Comparison of ENCODE assay signal across 1 cellular context in the genomic region with DNA sequence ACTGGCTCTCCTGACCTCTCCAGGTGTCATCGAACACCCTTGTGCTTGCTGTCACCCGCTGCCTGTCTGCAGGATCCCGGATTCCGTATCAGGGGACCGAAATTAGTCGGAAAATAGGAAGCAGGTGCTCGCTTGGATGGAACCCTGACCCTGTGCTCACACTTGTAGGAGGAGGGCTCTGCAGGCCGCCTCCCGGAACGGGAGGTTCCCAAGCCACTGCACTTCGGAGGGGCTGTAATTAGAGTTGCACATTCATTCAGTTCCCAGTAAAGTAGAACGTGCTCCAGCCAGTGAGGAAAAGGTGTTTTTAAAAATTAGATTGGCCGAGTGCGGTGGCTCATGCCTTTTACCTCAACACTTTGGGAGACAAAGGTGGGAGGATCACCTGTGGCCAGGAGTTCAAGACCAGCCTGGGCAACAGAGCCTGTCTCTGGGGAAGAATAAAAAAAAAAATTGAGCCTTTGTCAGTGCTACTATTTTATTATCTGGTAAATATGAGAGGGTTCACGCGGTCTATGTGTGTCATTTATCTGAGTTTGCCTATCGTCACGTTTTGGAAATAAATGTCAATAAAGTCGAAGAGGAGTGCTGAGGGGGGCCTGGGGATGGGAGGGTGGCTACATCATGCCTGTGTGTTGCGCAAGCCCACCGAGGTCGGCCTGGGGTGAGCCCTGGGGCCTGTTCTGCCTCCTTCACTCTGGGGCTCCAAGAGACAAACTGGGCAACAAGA.
TF ChIP-seq lines count a peak whose summit lies in the region.

No MANE protein-coding gene starts in this region.

TF ChIP-seq in K562, 482 proteins besides CTCF, POLR2A, EP300 and RAD21 (continued from another document and continues in another):
- TF ChIP-seq, protein P1, sequence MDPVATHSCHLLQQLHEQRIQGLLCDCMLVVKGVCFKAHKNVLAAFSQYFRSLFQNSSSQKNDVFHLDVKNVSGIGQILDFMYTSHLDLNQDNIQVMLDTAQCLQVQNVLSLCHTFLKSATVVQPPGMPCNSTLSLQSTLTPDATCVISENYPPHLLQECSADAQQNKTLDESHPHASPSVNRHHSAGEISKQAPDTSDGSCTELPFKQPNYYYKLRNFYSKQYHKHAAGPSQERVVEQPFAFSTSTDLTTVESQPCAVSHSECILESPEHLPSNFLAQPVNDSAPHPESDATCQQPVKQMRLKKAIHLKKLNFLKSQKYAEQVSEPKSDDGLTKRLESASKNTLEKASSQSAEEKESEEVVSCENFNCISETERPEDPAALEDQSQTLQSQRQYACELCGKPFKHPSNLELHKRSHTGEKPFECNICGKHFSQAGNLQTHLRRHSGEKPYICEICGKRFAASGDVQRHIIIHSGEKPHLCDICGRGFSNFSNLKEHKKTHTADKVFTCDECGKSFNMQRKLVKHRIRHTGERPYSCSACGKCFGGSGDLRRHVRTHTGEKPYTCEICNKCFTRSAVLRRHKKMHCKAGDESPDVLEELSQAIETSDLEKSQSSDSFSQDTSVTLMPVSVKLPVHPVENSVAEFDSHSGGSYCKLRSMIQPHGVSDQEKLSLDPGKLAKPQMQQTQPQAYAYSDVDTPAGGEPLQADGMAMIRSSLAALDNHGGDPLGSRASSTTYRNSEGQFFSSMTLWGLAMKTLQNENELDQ (CRISPR knock-in tag; IDR thresholded peaks at IDR 0.05; ENCODE audit: borderline replicate concordance), result no peak
- no peak for TF ChIP-seq ZBTB17 (CRISPR knock-in tag; IDR thresholded peaks at IDR 0.05)
- no peak for TF ChIP-seq ZNF717 (CRISPR knock-in tag; IDR thresholded peaks at IDR 0.05)
- TF ChIP-seq FOXM1 (IDR thresholded peaks at IDR 0.05; ENCODE audit: low read depth), result peak; percentile 45; the same call in 1 of the 2 replicates
- no peak for TF ChIP-seq FOXM1 (CRISPR knock-in tag; IDR thresholded peaks at IDR 0.05; ENCODE audit: low read depth)
- TF ChIP-seq, protein P2, sequence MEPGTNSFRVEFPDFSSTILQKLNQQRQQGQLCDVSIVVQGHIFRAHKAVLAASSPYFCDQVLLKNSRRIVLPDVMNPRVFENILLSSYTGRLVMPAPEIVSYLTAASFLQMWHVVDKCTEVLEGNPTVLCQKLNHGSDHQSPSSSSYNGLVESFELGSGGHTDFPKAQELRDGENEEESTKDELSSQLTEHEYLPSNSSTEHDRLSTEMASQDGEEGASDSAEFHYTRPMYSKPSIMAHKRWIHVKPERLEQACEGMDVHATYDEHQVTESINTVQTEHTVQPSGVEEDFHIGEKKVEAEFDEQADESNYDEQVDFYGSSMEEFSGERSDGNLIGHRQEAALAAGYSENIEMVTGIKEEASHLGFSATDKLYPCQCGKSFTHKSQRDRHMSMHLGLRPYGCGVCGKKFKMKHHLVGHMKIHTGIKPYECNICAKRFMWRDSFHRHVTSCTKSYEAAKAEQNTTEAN (CRISPR knock-in tag; IDR thresholded peaks at IDR 0.05), result peak; percentile 85
- no peak for TF ChIP-seq ZNF57 (CRISPR knock-in tag; IDR thresholded peaks at IDR 0.05)
- no peak for TF ChIP-seq GABPB2 (CRISPR knock-in tag; conservative IDR thresholded peaks at IDR 0.05)
- TF ChIP-seq ZNF77 (CRISPR knock-in tag; IDR thresholded peaks at IDR 0.05), result no peak
- TF ChIP-seq ZNF668 (CRISPR knock-in tag; IDR thresholded peaks at IDR 0.05), result no peak
- TF ChIP-seq, protein P3, sequence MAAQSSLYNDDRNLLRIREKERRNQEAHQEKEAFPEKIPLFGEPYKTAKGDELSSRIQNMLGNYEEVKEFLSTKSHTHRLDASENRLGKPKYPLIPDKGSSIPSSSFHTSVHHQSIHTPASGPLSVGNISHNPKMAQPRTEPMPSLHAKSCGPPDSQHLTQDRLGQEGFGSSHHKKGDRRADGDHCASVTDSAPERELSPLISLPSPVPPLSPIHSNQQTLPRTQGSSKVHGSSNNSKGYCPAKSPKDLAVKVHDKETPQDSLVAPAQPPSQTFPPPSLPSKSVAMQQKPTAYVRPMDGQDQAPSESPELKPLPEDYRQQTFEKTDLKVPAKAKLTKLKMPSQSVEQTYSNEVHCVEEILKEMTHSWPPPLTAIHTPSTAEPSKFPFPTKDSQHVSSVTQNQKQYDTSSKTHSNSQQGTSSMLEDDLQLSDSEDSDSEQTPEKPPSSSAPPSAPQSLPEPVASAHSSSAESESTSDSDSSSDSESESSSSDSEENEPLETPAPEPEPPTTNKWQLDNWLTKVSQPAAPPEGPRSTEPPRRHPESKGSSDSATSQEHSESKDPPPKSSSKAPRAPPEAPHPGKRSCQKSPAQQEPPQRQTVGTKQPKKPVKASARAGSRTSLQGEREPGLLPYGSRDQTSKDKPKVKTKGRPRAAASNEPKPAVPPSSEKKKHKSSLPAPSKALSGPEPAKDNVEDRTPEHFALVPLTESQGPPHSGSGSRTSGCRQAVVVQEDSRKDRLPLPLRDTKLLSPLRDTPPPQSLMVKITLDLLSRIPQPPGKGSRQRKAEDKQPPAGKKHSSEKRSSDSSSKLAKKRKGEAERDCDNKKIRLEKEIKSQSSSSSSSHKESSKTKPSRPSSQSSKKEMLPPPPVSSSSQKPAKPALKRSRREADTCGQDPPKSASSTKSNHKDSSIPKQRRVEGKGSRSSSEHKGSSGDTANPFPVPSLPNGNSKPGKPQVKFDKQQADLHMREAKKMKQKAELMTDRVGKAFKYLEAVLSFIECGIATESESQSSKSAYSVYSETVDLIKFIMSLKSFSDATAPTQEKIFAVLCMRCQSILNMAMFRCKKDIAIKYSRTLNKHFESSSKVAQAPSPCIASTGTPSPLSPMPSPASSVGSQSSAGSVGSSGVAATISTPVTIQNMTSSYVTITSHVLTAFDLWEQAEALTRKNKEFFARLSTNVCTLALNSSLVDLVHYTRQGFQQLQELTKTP (IDR thresholded peaks at IDR 0.05; ENCODE audit: low read depth in 1 of 2, partially characterized antibody in 2 of 2), result peak; percentile 45 to 74
- TF ChIP-seq CBX3 (IDR thresholded peaks at IDR 0.05; ENCODE audit: borderline replicate concordance in 1 of 2, low read length in 2 of 2), result peak in 1 of 2 experiments; percentile 82; a peak in 2 of 3 replicates
- TF ChIP-seq, protein P4, sequence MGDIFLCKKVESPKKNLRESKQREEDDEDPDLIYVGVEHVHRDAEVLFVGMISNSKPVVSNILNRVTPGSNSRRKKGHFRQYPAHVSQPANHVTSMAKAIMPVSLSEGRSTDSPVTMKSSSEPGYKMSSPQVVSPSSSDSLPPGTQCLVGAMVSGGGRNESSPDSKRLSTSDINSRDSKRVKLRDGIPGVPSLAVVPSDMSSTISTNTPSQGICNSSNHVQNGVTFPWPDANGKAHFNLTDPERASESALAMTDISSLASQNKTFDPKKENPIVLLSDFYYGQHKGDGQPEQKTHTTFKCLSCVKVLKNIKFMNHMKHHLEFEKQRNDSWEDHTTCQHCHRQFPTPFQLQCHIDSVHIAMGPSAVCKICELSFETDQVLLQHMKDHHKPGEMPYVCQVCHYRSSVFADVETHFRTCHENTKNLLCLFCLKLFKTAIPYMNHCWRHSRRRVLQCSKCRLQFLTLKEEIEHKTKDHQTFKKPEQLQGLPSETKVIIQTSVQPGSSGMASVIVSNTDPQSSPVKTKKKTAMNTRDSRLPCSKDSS (IDR thresholded peaks at IDR 0.05; ENCODE audit: low read depth, partially characterized antibody), result no peak
- no peak for TF ChIP-seq KDM4B (IDR thresholded peaks at IDR 0.05; ENCODE audit: borderline replicate concordance in 2 of 2, low read depth in 1 of 2)
- peak; percentile 95 for TF ChIP-seq CEBPG (CRISPR knock-in tag; IDR thresholded peaks at IDR 0.05)
- peak; percentile 89 to 92 for TF ChIP-seq CEBPG (tag; conservative IDR thresholded peaks at IDR 0.05 in 1 of 2, IDR thresholded peaks at IDR 0.05 in 1 of 2)
- TF ChIP-seq, protein P5, sequence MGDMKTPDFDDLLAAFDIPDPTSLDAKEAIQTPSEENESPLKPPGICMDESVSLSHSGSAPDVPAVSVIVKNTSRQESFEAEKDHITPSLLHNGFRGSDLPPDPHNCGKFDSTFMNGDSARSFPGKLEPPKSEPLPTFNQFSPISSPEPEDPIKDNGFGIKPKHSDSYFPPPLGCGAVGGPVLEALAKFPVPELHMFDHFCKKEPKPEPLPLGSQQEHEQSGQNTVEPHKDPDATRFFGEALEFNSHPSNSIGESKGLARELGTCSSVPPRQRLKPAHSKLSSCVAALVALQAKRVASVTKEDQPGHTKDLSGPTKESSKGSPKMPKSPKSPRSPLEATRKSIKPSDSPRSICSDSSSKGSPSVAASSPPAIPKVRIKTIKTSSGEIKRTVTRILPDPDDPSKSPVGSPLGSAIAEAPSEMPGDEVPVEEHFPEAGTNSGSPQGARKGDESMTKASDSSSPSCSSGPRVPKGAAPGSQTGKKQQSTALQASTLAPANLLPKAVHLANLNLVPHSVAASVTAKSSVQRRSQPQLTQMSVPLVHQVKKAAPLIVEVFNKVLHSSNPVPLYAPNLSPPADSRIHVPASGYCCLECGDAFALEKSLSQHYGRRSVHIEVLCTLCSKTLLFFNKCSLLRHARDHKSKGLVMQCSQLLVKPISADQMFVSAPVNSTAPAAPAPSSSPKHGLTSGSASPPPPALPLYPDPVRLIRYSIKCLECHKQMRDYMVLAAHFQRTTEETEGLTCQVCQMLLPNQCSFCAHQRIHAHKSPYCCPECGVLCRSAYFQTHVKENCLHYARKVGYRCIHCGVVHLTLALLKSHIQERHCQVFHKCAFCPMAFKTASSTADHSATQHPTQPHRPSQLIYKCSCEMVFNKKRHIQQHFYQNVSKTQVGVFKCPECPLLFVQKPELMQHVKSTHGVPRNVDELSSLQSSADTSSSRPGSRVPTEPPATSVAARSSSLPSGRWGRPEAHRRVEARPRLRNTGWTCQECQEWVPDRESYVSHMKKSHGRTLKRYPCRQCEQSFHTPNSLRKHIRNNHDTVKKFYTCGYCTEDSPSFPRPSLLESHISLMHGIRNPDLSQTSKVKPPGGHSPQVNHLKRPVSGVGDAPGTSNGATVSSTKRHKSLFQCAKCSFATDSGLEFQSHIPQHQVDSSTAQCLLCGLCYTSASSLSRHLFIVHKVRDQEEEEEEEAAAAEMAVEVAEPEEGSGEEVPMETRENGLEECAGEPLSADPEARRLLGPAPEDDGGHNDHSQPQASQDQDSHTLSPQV (IDR thresholded peaks at IDR 0.05), result peak; percentile 58; the same call in 1 of the 2 replicates
- 0 out of 2 replicates have a peak, but pooled peaks have one; percentile 68 for TF ChIP-seq CCAR2 (IDR thresholded peaks at IDR 0.05; ENCODE audit: low read depth, low read length)
- TF ChIP-seq PTBP1 (IDR thresholded peaks at IDR 0.05; ENCODE audit: low read depth, low read length), result no peak
- TF ChIP-seq, protein P6, sequence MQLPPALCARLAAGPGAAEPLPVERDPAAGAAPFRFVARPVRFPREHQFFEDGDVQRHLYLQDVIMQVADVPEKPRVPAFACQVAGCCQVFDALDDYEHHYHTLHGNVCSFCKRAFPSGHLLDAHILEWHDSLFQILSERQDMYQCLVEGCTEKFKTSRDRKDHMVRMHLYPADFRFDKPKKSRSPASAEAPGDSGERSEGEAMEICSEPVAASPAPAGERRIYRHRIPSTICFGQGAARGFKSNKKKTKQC (CRISPR knock-in tag; IDR thresholded peaks at IDR 0.05), result peak; percentile 44; the same call in 1 of the 2 replicates
- TF ChIP-seq NR2C1 (IDR thresholded peaks at IDR 0.05), result peak; percentile 91
- TF ChIP-seq NR2C1 (tag; IDR thresholded peaks at IDR 0.05), result peak; percentile 95
- TF ChIP-seq, protein P7, sequence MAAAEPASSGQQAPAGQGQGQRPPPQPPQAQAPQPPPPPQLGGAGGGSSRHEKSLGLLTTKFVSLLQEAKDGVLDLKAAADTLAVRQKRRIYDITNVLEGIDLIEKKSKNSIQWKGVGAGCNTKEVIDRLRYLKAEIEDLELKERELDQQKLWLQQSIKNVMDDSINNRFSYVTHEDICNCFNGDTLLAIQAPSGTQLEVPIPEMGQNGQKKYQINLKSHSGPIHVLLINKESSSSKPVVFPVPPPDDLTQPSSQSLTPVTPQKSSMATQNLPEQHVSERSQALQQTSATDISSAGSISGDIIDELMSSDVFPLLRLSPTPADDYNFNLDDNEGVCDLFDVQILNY (CRISPR knock-in tag; IDR thresholded peaks at IDR 0.05), result no peak
- no peak for TF ChIP-seq SRSF9 (IDR thresholded peaks at IDR 0.05; ENCODE audit: borderline replicate concordance, low read depth, low read length)
- peak; percentile 83; the same call in 1 of the 2 replicates for TF ChIP-seq ZC3H11A (IDR thresholded peaks at IDR 0.05; ENCODE audit: low read depth, low read length)
- TF ChIP-seq FIP1L1 (IDR thresholded peaks at IDR 0.05; ENCODE audit: low read depth, low read length, poor library complexity, severe bottlenecking), result no peak
- TF ChIP-seq ZBTB1 (CRISPR knock-in tag; IDR thresholded peaks at IDR 0.05; ENCODE audit: borderline replicate concordance, low read depth), result peak; percentile 34; the same call in 1 of the 2 replicates
- no peak for TF ChIP-seq ZNF224 (CRISPR knock-in tag; IDR thresholded peaks at IDR 0.05)
- no peak for TF ChIP-seq PHTF2 (CRISPR knock-in tag; IDR thresholded peaks at IDR 0.05)
- TF ChIP-seq ZNF232 (CRISPR knock-in tag; IDR thresholded peaks at IDR 0.05), result no peak; the same call in 1 of the 2 replicates
- no peak for TF ChIP-seq HDAC6 (IDR thresholded peaks at IDR 0.05; ENCODE audit: low read depth, low read length)
- TF ChIP-seq, protein P8, sequence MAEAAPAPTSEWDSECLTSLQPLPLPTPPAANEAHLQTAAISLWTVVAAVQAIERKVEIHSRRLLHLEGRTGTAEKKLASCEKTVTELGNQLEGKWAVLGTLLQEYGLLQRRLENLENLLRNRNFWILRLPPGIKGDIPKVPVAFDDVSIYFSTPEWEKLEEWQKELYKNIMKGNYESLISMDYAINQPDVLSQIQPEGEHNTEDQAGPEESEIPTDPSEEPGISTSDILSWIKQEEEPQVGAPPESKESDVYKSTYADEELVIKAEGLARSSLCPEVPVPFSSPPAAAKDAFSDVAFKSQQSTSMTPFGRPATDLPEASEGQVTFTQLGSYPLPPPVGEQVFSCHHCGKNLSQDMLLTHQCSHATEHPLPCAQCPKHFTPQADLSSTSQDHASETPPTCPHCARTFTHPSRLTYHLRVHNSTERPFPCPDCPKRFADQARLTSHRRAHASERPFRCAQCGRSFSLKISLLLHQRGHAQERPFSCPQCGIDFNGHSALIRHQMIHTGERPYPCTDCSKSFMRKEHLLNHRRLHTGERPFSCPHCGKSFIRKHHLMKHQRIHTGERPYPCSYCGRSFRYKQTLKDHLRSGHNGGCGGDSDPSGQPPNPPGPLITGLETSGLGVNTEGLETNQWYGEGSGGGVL (CRISPR knock-in tag; IDR thresholded peaks at IDR 0.05), result no peak
- TF ChIP-seq HOXB6 (CRISPR knock-in tag; IDR thresholded peaks at IDR 0.05; ENCODE audit: borderline replicate concordance), result no peak
- TF ChIP-seq HDAC3 (IDR thresholded peaks at IDR 0.05; ENCODE audit: borderline replicate concordance, partially characterized antibody), result peak; percentile 32
- TF ChIP-seq MCM2 (IDR thresholded peaks at IDR 0.05; ENCODE audit: low read depth), result no peak
- no peak for TF ChIP-seq MCM3 (IDR thresholded peaks at IDR 0.05)
- TF ChIP-seq, protein P9, sequence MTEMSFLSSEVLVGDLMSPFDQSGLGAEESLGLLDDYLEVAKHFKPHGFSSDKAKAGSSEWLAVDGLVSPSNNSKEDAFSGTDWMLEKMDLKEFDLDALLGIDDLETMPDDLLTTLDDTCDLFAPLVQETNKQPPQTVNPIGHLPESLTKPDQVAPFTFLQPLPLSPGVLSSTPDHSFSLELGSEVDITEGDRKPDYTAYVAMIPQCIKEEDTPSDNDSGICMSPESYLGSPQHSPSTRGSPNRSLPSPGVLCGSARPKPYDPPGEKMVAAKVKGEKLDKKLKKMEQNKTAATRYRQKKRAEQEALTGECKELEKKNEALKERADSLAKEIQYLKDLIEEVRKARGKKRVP (CRISPR knock-in tag; IDR thresholded peaks at IDR 0.05), result no peak
- peak; percentile 97 for TF ChIP-seq NCOA1 (IDR thresholded peaks at IDR 0.05; ENCODE audit: low read depth)
- TF ChIP-seq CCNT2 (IDR thresholded peaks at IDR 0.05; ENCODE audit: borderline replicate concordance, extremely low read depth, insufficient read length, low read depth, low read length), result no peak
- TF ChIP-seq COPS2 (conservative IDR thresholded peaks at IDR 0.05), result no peak
- 0 out of 4 replicates have a peak, but pooled peaks of 1 of the 2 experiments have one; percentile 47 for TF ChIP-seq ETV6 (IDR thresholded peaks at IDR 0.05; ENCODE audit: borderline replicate concordance in 1 of 2, low read depth in 2 of 2, low read length in 1 of 2)
- TF ChIP-seq ETV6 (CRISPR knock-in tag; IDR thresholded peaks at IDR 0.05; ENCODE audit: borderline replicate concordance), result 0 out of 2 replicates have a peak, but pooled peaks have one; percentile 38
